12 cellular contexts compared by ENCODE assay signal in genomic region chr12:28192145-28192544, GRCh38. TPM values are rescaled to one million over a fixed set of nuclear protein-coding genes. Genes with fewer than 3 reads are reported as not detected.
DNase-seq lines count a peak whose midpoint lies in the region; ATAC-seq and TF ChIP-seq lines count a peak whose summit lies in the region.
"Had no signal": no experiment of that assay in that cellular context is flagged by ENCODE, and none has a peak within 500 bp of the region (broad histone marks: within the 10 kb centered on the region; RNA-seq: fewer than 3 reads in every experiment).

No MANE protein-coding gene starts in this region.

- no peaks in the 10 kb centered on the region for H3K9me3 ChIP-seq in SK-N-SH
- H3K9me3 ChIP-seq in endodermal cell (ENCODE audit: control insufficient read depth, low read length), result no peaks in the 10 kb centered on the region
- no peaks in the 10 kb centered on the region for H3K9me3 ChIP-seq in skeletal muscle satellite cell (replicated peaks; ENCODE audit: low read length)
- H3K9me3 ChIP-seq in left lung, result peaks cover 0 to 5% of the 10 kb centered on the region in 2 donors
- H3K9me3 ChIP-seq: thoracic aorta had no signal

- H3K4me2 ChIP-seq in SK-N-SH (peak overlapping the region; percentile 71), skeletal muscle satellite cell (ENCODE audit: low read length) (peak overlapping the region; percentile 84)

- peaks cover 0 to 5% of the 10 kb centered on the region in 2 experiments for H3K36me3 ChIP-seq in SK-N-SH (replicated peaks in 1 of 2; ENCODE audit: control insufficient read depth in 1 of 2, insufficient read depth in 2 of 2, low read length in 1 of 2)
- no peaks in the 10 kb centered on the region for H3K36me3 ChIP-seq in endodermal cell (ENCODE audit: control insufficient read depth, insufficient read depth, low read length)
- H3K36me3 ChIP-seq in skeletal muscle satellite cell (ENCODE audit: insufficient read depth, low read length), result no peaks in the 10 kb centered on the region
- H3K36me3 ChIP-seq in left lung, result peaks cover 0 to 6% of the 10 kb centered on the region in 2 donors
- H3K36me3 ChIP-seq: thoracic aorta had no signal

- TF ChIP-seq CTCF in SK-N-SH (IDR thresholded peaks at IDR 0.05) (no peak), endodermal cell (conservative IDR thresholded peaks at IDR 0.05) (no peak), left lung (IDR thresholded peaks at IDR 0.05) (no peak)

- POLR2A ChIA-PET in SK-N-SH (lab: Yijun Ruan, JAX), result no interaction called here

- TF ChIP-seq EP300 in SK-N-SH (IDR thresholded peaks at IDR 0.05; ENCODE audit: borderline replicate concordance in 1 of 2, low read depth in 1 of 2, low read length in 1 of 2), result no peak

- no peaks in the 10 kb centered on the region for H3K27me3 Mint-ChIP-seq in endodermal cell (ENCODE audit: insufficient read depth)

- H3K27me3 ChIP-seq in SK-N-SH (ENCODE audit: insufficient read depth) (no peaks in the 10 kb centered on the region), endodermal cell (ENCODE audit: control insufficient read depth, insufficient read depth, low read length, poor library complexity, severe bottlenecking) (no peaks in the 10 kb centered on the region), skeletal muscle satellite cell (ENCODE audit: control insufficient read depth, insufficient read depth, low read length) (no peaks in the 10 kb centered on the region), left lung (no peaks in the 10 kb centered on the region)

- CTCF ChIA-PET in SK-N-SH (lab: Yijun Ruan, JAX), result interaction anchor here (0.8 to 2.5 kb wide), 2 partner anchors 12 to 74 kb away, joined by 4 to 6 read pairs; no protein-coding TSS in a partner anchor

- WGBS in SK-N-SH (ENCODE audit: low lambda C conversion rate), result 53% methylated on average over 2 of the region's 2 CpGs
- WGBS in endodermal cell (ENCODE audit: insufficient coverage in 1 of 2, insufficient read length in 1 of 2), 2 experiments, result 83 to 85% methylated on average over 1 to 2 of the region's 2 CpGs

- H3K4me1 ChIP-seq in SK-N-SH (ENCODE audit: control insufficient read depth in 1 of 2, insufficient read depth in 2 of 2, low read depth in 1 of 2, low read length in 1 of 2) (peaks cover 0 to 11% of the 10 kb centered on the region in 2 experiments; a peak in 2 of 4 replicates), endodermal cell (ENCODE audit: control insufficient read depth, insufficient read depth, low read length) (no peaks in the 10 kb centered on the region), skeletal muscle satellite cell (ENCODE audit: control insufficient read depth, insufficient read depth, low read length) (peaks cover 15% of the 10 kb centered on the region), left lung (peaks cover 6 to 9% of the 10 kb centered on the region in 2 donors)

- peaks cover 7% of the 10 kb centered on the region for H3F3A ChIP-seq in SK-N-SH (replicated peaks; ENCODE audit: insufficient read depth)

- H3K27ac ChIP-seq in SK-N-SH (ENCODE audit: low read depth in 2 of 2, low read length in 1 of 2) (peak overlapping the region in 1 of 2 experiments; percentile 94; a peak in 2 of 4 replicates), endodermal cell (ENCODE audit: low read depth, low read length) (no peak overlapping the region), left lung (no peak overlapping the region)

- intact Hi-C loops in left lung (cut with DNase I), result no loop called here

- H3K4me3 Mint-ChIP-seq in endodermal cell, result peak overlapping the region; percentile 86

- ATAC-seq in SK-N-SH treated with all-trans-retinoic acid at 6 μM for 48 hours, result no peak
- no peak for ATAC-seq in left lung
- no peak for ATAC-seq in GM21390 (IDR thresholded peaks at IDR 0.05; ENCODE audit: unreplicated experiment)
- ATAC-seq: right cardiac atrium, Right ventricle myocardium inferior had no signal

- H3K4me3 ChIP-seq in SK-N-SH (ENCODE audit: low read depth in 2 of 2, low read length in 1 of 2) (no peak overlapping the region; a peak in 1 of 4 replicates), endodermal cell (ENCODE audit: low read length) (no peak overlapping the region), skeletal muscle satellite cell (ENCODE audit: low read length) (no peak overlapping the region), left lung (no peak overlapping the region)
- H3K4me3 ChIP-seq: mucosa of descending colon had no signal

- no peak for TF ChIP-seq RAD21 in SK-N-SH (IDR thresholded peaks at IDR 0.05; ENCODE audit: low read length)

- DNase-seq in SK-N-SH (peak; percentile 22), OCI-M1 (lab: John Stamatoyannopoulos, UW) (peak; percentile 83), endodermal cell (no peak), NCI-H2081 (lab: John Stamatoyannopoulos, UW) (no peak), left lung (no peak)
- DNase-seq: mucosa of descending colon, right cardiac atrium had no signal

- H3K36me3 Mint-ChIP-seq in endodermal cell (ENCODE audit: low read depth), result peaks cover 27% of the 10 kb centered on the region

- H3K9ac ChIP-seq in SK-N-SH (peak overlapping the region; percentile 86; the same call in 1 of the 2 replicates), endodermal cell (ENCODE audit: extremely low read depth, low read length, poor library complexity, severe bottlenecking) (no peak overlapping the region), skeletal muscle satellite cell (ENCODE audit: low read depth, low read length) (no peak overlapping the region)

- 0 out of 2 replicates have a peak, but pooled peaks cover 2% of the 10 kb centered on the region for H3K9me2 ChIP-seq in SK-N-SH

- peaks cover 21% of the 10 kb centered on the region for H3K9me3 Mint-ChIP-seq in endodermal cell

- H3K79me2 ChIP-seq in SK-N-SH (ENCODE audit: insufficient read depth), result peaks cover 41% of the 10 kb centered on the region

- H4K20me1 ChIP-seq in SK-N-SH (ENCODE audit: insufficient read depth), result no peaks in the 10 kb centered on the region

- H3K4me1 Mint-ChIP-seq in endodermal cell, result peaks cover 7% of the 10 kb centered on the region

- 0 out of 2 replicates have a peak overlapping the region, but pooled peaks have one; percentile 9 for H2AFZ ChIP-seq in SK-N-SH (ENCODE audit: low read depth)

- H3K27ac Mint-ChIP-seq in endodermal cell, result no peak overlapping the region

TF ChIP-seq in SK-N-SH, 30 proteins besides CTCF, POLR2A, EP300 and RAD21:
- no peak for TF ChIP-seq POLR2AphosphoS5 (IDR thresholded peaks at IDR 0.05; ENCODE audit: low read depth, low read length)
- TF ChIP-seq MAX (IDR thresholded peaks at IDR 0.05; ENCODE audit: low read depth), result no peak
- TF ChIP-seq GATA2 (CRISPR knock-in tag; IDR thresholded peaks at IDR 0.05), result no peak
- no peak for TF ChIP-seq TAF1 (IDR thresholded peaks at IDR 0.05; ENCODE audit: borderline replicate concordance, low read depth, low read length)
- no peak for TF ChIP-seq RFX5 (IDR thresholded peaks at IDR 0.05; ENCODE audit: low read length)
- TF ChIP-seq TCF12 (IDR thresholded peaks at IDR 0.05), result no peak

TF ChIP-seq in SK-N-SH treated with all-trans-retinoic acid at 6 μM for 48 hours, 23 proteins besides CTCF, POLR2A, EP300 and RAD21 (continues in another document):
- TF ChIP-seq BACH2 (CRISPR knock-in tag; IDR thresholded peaks at IDR 0.05; ENCODE audit: borderline replicate concordance) (no peak), POU6F1 (CRISPR knock-in tag; IDR thresholded peaks at IDR 0.05; ENCODE audit: borderline replicate concordance, low read depth) (no peak), ZNF565 (CRISPR knock-in tag; conservative IDR thresholded peaks at IDR 0.05; ENCODE audit: low read depth) (no peak), CSRNP3 (CRISPR knock-in tag; IDR thresholded peaks at IDR 0.05) (no peak), ZFP30 (CRISPR knock-in tag; IDR thresholded peaks at IDR 0.05) (no peak)

RNA-seq across cellular contexts. Expression of gene CCDC91, which starts 1.9 kb away (rescaled TPM):
- polyA plus RNA-seq in SK-N-SH (2012; rRNA removed), result 13.0 and 15.0 TPM in 2 replicates
- polyA plus RNA-seq in SK-N-SH (2012; cell fraction: cytosol; rRNA removed), result 17.4 and 23.0 TPM in 2 replicates
- 9.0 and 15.1 TPM in 2 replicates for polyA plus RNA-seq in SK-N-SH (2012; cell fraction: nucleus; rRNA removed)
- 10 to 100 TPM; 25.3 to 45.7 TPM for total RNA-seq in endodermal cell
- 19.3 TPM for polyA plus RNA-seq in endodermal cell (2013, experiment 1 of 2)
- polyA plus RNA-seq in endodermal cell (2013, experiment 2 of 2), result 20.1 TPM
- total RNA-seq in skeletal muscle satellite cell (2012; rRNA removed), result 11.1 and 12.7 TPM in 2 replicates
- 10 to 100 TPM; 18.5 to 22.0 TPM for total RNA-seq in left lung

Comparison
In these comparisons a context has a peak if more than half of its experiments do, and no peak if none do; other contexts are left out.
1. DNase-seq: peak in SK-N-SH (single experiment) and OCI-M1 (single experiment); none in endodermal cell (single experiment), NCI-H2081 (0 of 2) and left lung (0 of 2).